Comparison of ENCODE assay signal across 9 cellular contexts in genomic region chr3:140128217-140129137, GRCh38.
A peak's percentile ranks its signal among the peaks of the same experiment; 100 is the strongest.
DNase-seq lines count a peak whose midpoint lies in the region; ATAC-seq and TF ChIP-seq lines count a peak whose summit lies in the region.
"Had no signal": no experiment of that assay in that cellular context is flagged by ENCODE, and none has a peak within 500 bp of the region (broad histone marks: within the 10 kb centered on the region; RNA-seq: fewer than 3 reads in every experiment).

No MANE protein-coding gene starts in this region.

- H3K27me3 Mint-ChIP-seq in neural crest cell (ENCODE audit: low read depth): no peaks in the 10 kb centered on the region
- no peaks in the 10 kb centered on the region for H3K27me3 Mint-ChIP-seq in CD8-positive, alpha-beta T cell (ENCODE audit: low read depth)
- H3K27me3 Mint-ChIP-seq: CD4-positive, CD25-positive, alpha-beta regulatory T cell had no signal

- POLR2A ChIA-PET in HEK293 (lab: Yijun Ruan, JAX): no interaction called here
- POLR2A ChIA-PET in CD8-positive, alpha-beta T cell (lab: Charles Lee): interaction anchor here (0.6 to 0.7 kb wide), 2 partner anchors 10 to 269 kb away, joined by 3 to 4 read pairs; no protein-coding TSS in a partner anchor

- no peaks in the 10 kb centered on the region for H3K36me3 Mint-ChIP-seq in neural crest cell (ENCODE audit: low read depth)
- no peaks in the 10 kb centered on the region for H3K36me3 Mint-ChIP-seq in CD8-positive, alpha-beta T cell
- H3K36me3 Mint-ChIP-seq: CD4-positive, CD25-positive, alpha-beta regulatory T cell had no signal

- no peak overlapping the region for H3K4me3 Mint-ChIP-seq in neural crest cell
- no peak overlapping the region for H3K4me3 Mint-ChIP-seq in CD8-positive, alpha-beta T cell
- H3K4me3 Mint-ChIP-seq: CD4-positive, CD25-positive, alpha-beta regulatory T cell had no signal

- H3K4me3 ChIP-seq in HEK293 (ENCODE audit: low read depth, low read length): no peak overlapping the region
- no peak overlapping the region for H3K4me3 ChIP-seq in dorsolateral prefrontal cortex
- H3K4me3 ChIP-seq in CD8-positive, alpha-beta T cell (ENCODE audit: low read depth, low read length): no peak overlapping the region

- TF ChIP-seq CTCF in HEK293 (tag by site-specific recombination; IDR thresholded peaks at IDR 0.05) (peak; percentile 45; the same call in 1 of the 2 replicates), dorsolateral prefrontal cortex (IDR thresholded peaks at IDR 0.05 in 54 of 56, conservative IDR thresholded peaks at IDR 0.05 in 2 of 56; ENCODE audit: low read depth in 1 of 56, partially characterized antibody in 56 of 56) (peak in 50 of 56 donors; percentile 16 to 70 (median 45)), neural crest cell (conservative IDR thresholded peaks at IDR 0.05) (peak; percentile 54)
- TF ChIP-seq CTCF in CD8-positive, alpha-beta T cell (IDR thresholded peaks at IDR 0.05): no peak

- peak overlapping the region; percentile 7 for H3K27ac Mint-ChIP-seq in neural crest cell (ENCODE audit: unreplicated experiment)
- H3K27ac Mint-ChIP-seq in CD8-positive, alpha-beta T cell: no peak overlapping the region
- H3K27ac Mint-ChIP-seq: CD4-positive, CD25-positive, alpha-beta regulatory T cell had no signal

- H3K9me3 Mint-ChIP-seq in neural crest cell: no peaks in the 10 kb centered on the region
- H3K9me3 Mint-ChIP-seq in CD8-positive, alpha-beta T cell: no peaks in the 10 kb centered on the region
- H3K9me3 Mint-ChIP-seq: CD4-positive, CD25-positive, alpha-beta regulatory T cell had no signal

- H3K36me3 ChIP-seq in HEK293 (ENCODE audit: control insufficient read depth in 2 of 2, insufficient read depth in 1 of 2, low read length in 2 of 2): no peaks in the 10 kb centered on the region
- H3K36me3 ChIP-seq in CD8-positive, alpha-beta T cell (ENCODE audit: insufficient read depth, low read length): no peaks in the 10 kb centered on the region

- no peaks in the 10 kb centered on the region for H3K4me1 ChIP-seq in HEK293 (ENCODE audit: control insufficient read depth, insufficient read depth, low read length)
- H3K4me1 ChIP-seq in CD8-positive, alpha-beta T cell (ENCODE audit: insufficient read depth, low read length): no peaks in the 10 kb centered on the region

- intact Hi-C loops in dorsolateral prefrontal cortex (cut with DNase I): no loop called here
- intact Hi-C loops in CD8-positive, alpha-beta T cell (cut with DNase I, micrococcal nuclease): loop anchor here in 1 of 2 experiments (2.0 kb wide), 1 partner anchor 734 kb away; no protein-coding TSS in a partner anchor

- H3K4me1 Mint-ChIP-seq in neural crest cell: peaks cover 7% of the 10 kb centered on the region
- no peaks in the 10 kb centered on the region for H3K4me1 Mint-ChIP-seq in CD8-positive, alpha-beta T cell (ENCODE audit: low read depth)
- H3K4me1 Mint-ChIP-seq: CD4-positive, CD25-positive, alpha-beta regulatory T cell had no signal

- H3K27me3 ChIP-seq in dorsolateral prefrontal cortex: no peaks in the 10 kb centered on the region
- no peaks in the 10 kb centered on the region for H3K27me3 ChIP-seq in CD8-positive, alpha-beta T cell (ENCODE audit: insufficient read depth, low read length)

- no peaks in the 10 kb centered on the region for H3K9me3 ChIP-seq in HEK293 (ENCODE audit: control insufficient read depth, insufficient read depth, low read depth, low read length)
- no peaks in the 10 kb centered on the region for H3K9me3 ChIP-seq in CD8-positive, alpha-beta T cell (ENCODE audit: low read length)

- H3K27ac ChIP-seq in HEK293 (ENCODE audit: extremely low read depth, low read depth, low read length): no peak overlapping the region
- H3K27ac ChIP-seq in dorsolateral prefrontal cortex: no peak overlapping the region
- H3K27ac ChIP-seq in CD8-positive, alpha-beta T cell (ENCODE audit: low read depth, low read length): no peak overlapping the region

- CTCF ChIA-PET in HEK293 (lab: Yijun Ruan, JAX): interaction anchor here (0.6 to 1.5 kb wide), 11 partner anchors 8 to 608 kb away, joined by 3 to 6 read pairs (median 3); no protein-coding TSS in a partner anchor
- CTCF ChIA-PET in CD8-positive, alpha-beta T cell (lab: Charles Lee): no interaction called here

- ATAC-seq in CD8-positive, alpha-beta T cell: no peak

- peak; percentile 55 for DNase-seq in NCI-H748 (lab: John Stamatoyannopoulos, UW; ENCODE audit: unreplicated experiment)
- DNase-seq in NCI-H748 treated with DMSO at 0.1 percent for 48 hours (lab: John Stamatoyannopoulos, UW): no peak
- DNase-seq in NCI-H526 (lab: John Stamatoyannopoulos, UW): peak; percentile 89 to 91
- peak in 3 of 10 donors; percentile 9 to 49 (median 35) for DNase-seq in dorsolateral prefrontal cortex
- peak; percentile 8 for DNase-seq in neural crest cell (ENCODE audit: low read depth, low spot score)
- DNase-seq in CD8-positive, alpha-beta T cell: no peak
- DNase-seq in middle frontal gyrus (ENCODE audit: extremely low spot score, low spot score): no peak
- DNase-seq: CD4-positive, CD25-positive, alpha-beta regulatory T cell had no signal

TF ChIP-seq in HEK293, 187 proteins besides CTCF, POLR2A, EP300 and RAD21:
- TF ChIP-seq ZBTB48 (tag by site-specific recombination; IDR thresholded peaks at IDR 0.05) (0 out of 2 replicates have a peak, but pooled peaks have one; percentile 31), ZNF654 (tag by site-specific recombination; IDR thresholded peaks at IDR 0.05; ENCODE audit: low read depth) (peak; percentile 37), GLIS1 (tag by site-specific recombination; IDR thresholded peaks at IDR 0.05) (peak; percentile 54), ZNF776 (tag by site-specific recombination; IDR thresholded peaks at IDR 0.05; ENCODE audit: borderline replicate concordance) (peak; percentile 92), ZBTB20 (tag by site-specific recombination; IDR thresholded peaks at IDR 0.05) (no peak), ELK4 (IDR thresholded peaks at IDR 0.05; ENCODE audit: borderline replicate concordance, low read depth, low read length) (no peak), ZNF274 (IDR thresholded peaks at IDR 0.05; ENCODE audit: low read length) (no peak), ZNF274 (tag by site-specific recombination; IDR thresholded peaks at IDR 0.05; ENCODE audit: borderline replicate concordance) (no peak), ZFHX2 (tag by site-specific recombination; conservative IDR thresholded peaks at IDR 0.05) (peak; percentile 31)

Comparison
In these comparisons a context has a peak if more than half of its experiments do, and no peak if none do; other contexts are left out.
1. DNase-seq: peak in NCI-H748 (single experiment), NCI-H526 (2 of 2) and neural crest cell (single experiment); none in NCI-H748 treated with DMSO at 0.1 percent for 48 hours (single experiment), CD8-positive, alpha-beta T cell (0 of 7) and middle frontal gyrus (single experiment).